ENCODE assay signal across 17 cellular contexts in genomic region chrX:66163447-66163846, GRCh38. TPM values are rescaled to one million over a fixed set of nuclear protein-coding genes. Genes with fewer than 3 reads are reported as not detected.
DNase-seq lines count a peak whose midpoint lies in the region; ATAC-seq, FAIRE-seq and TF ChIP-seq lines count a peak whose summit lies in the region.
"Had no signal": no experiment of that assay in that cellular context is flagged by ENCODE, and none has a peak within 500 bp of the region (broad histone marks: within the 10 kb centered on the region; RNA-seq: fewer than 3 reads in every experiment).

No MANE protein-coding gene starts in this region.

- H3K27ac ChIP-seq in K562 (ENCODE audit: extremely low read depth, low read depth, low read length): peak overlapping the region; percentile 89
- H3K27ac ChIP-seq in smooth muscle cell (ENCODE audit: low read depth): no peak overlapping the region

- in situ Hi-C loops in K562 (cut with MboI): no loop called here

- H2AFZ ChIP-seq in K562 (ENCODE audit: low read depth, low read length) (no peak overlapping the region), smooth muscle cell (ENCODE audit: low read depth) (no peak overlapping the region)

- TF ChIP-seq RAD21 in K562 (CRISPR knock-in tag; conservative IDR thresholded peaks at IDR 0.05 in 1 of 2, IDR thresholded peaks at IDR 0.05 in 1 of 2): no peak

- TF ChIP-seq CTCF in K562 (IDR thresholded peaks at IDR 0.05 in 2 of 3, conservative IDR thresholded peaks at IDR 0.05 in 1 of 3; ENCODE audit: insufficient read depth in 2 of 3, low read depth in 1 of 3, low read length in 3 of 3): no peak
- no peak for TF ChIP-seq CTCF in smooth muscle cell (IDR thresholded peaks at IDR 0.05; ENCODE audit: borderline replicate concordance, insufficient read depth, poor library complexity, severe bottlenecking)

- DNase-seq in K562 (ENCODE audit: extremely low read depth in 1 of 4, low spot score in 3 of 4): no peak
- DNase-seq in smooth muscle cell (lab: John Stamatoyannopoulos, UW; ENCODE audit: unreplicated experiment): no peak
- no peak for DNase-seq in stimulated activated CD8-positive, alpha-beta memory T cell treated with anti-CD3 and anti-CD28 coated beads, Interleukin-4, amount 100 ng/mL, for 48 hours
- DNase-seq in activated CD4-positive, alpha-beta T cell treated with anti-CD3 and anti-CD28 coated beads for 48 hours: no peak
- DNase-seq in AG08395 (ENCODE audit: low spot score): no peak
- DNase-seq: activated CD4-positive, CD25-positive, alpha-beta regulatory T cell treated with anti-CD3 and anti-CD28 coated beads, Interleukin-2, amount 50 U/mL, for 72 hours; activated T-cell treated with anti-CD3 and anti-CD28 coated beads, Interleukin-2, amount 50 U/mL, for 72 hours; NCI-H1436; NCI-H510A; PC-3; stimulated activated CD4-positive, alpha-beta T cell treated with anti-CD3 and anti-CD28 coated beads, Interleukin-4, amount 100 ng/mL, for 1 hour; stimulated activated naive B cell treated with anti-CD40 and anti-IgM and Interleukin-4, amounts not matched to agents 10 μg/mL and 1 μg/mL and 100 μg/mL, for 72 hours had no signal

- H3K9ac ChIP-seq in K562 (ENCODE audit: insufficient read depth in 1 of 2, low read depth in 2 of 2, low read length in 2 of 2) (peak overlapping the region in 1 of 2 experiments; percentile 78; a peak in 2 of 4 replicates), smooth muscle cell (ENCODE audit: low read depth) (no peak overlapping the region)

- H3K36me3 ChIP-seq in K562 (ENCODE audit: control insufficient read depth, insufficient read depth, low read length): peaks cover 21% of the 10 kb centered on the region
- H3K36me3 ChIP-seq in smooth muscle cell (ENCODE audit: low read depth): no peaks in the 10 kb centered on the region

- CTCF ChIA-PET in K562 (lab: Yijun Ruan, JAX; ENCODE audit: low intra/inter-chr PET ratio): no interaction called here

- H3F3A ChIP-seq in smooth muscle cell (ENCODE audit: low read depth): no peaks in the 10 kb centered on the region

- H3K79me2 ChIP-seq in K562 (ENCODE audit: control insufficient read depth, insufficient read depth, low read length) (peaks cover 61% of the 10 kb centered on the region), smooth muscle cell (ENCODE audit: low read depth) (peaks cover 8% of the 10 kb centered on the region)

- TF ChIP-seq POLR2A in K562 (conservative IDR thresholded peaks at IDR 0.05): no peak

- TF ChIP-seq EP300 in K562 (IDR thresholded peaks at IDR 0.05; ENCODE audit: low read length): no peak

- H3K9me1 ChIP-seq in K562 (ENCODE audit: control insufficient read depth, insufficient read depth, low read length): no peaks in the 10 kb centered on the region

- BruUV-seq in K562 (replicated peaks; lab: Mats Ljungman, UMichigan): TSS peak; percentile 97

- ATAC-seq in GM19351 (IDR thresholded peaks at IDR 0.05; ENCODE audit: unreplicated experiment) (peak; percentile 58), HG02938 (IDR thresholded peaks at IDR 0.05; ENCODE audit: unreplicated experiment) (peak; percentile 59), K562 (peak; percentile 13; the same call in 2 of the 3 replicates), HG03378 (IDR thresholded peaks at IDR 0.05; ENCODE audit: unreplicated experiment) (no peak)
- ATAC-seq: activated T-cell treated with anti-CD3 and anti-CD28 coated beads, Interleukin-2, amount 50 U/mL, for 72 hours; PC-3 had no signal

- WGBS in K562 (ENCODE audit: insufficient coverage, low coverage, missing lambda C conversion rate): 0% methylated on average over 1 of the region's 1 CpG
- WGBS in smooth muscle cell (ENCODE audit: low lambda C conversion rate): 64% methylated on average over 1 of the region's 1 CpG

- H3K4me3 ChIP-seq in K562: peak overlapping the region; percentile 66
- peak overlapping the region; percentile 55 for H3K4me3 ChIP-seq in smooth muscle cell

- H3K9me3 ChIP-seq in K562 (replicated peaks; ENCODE audit: control insufficient read depth, insufficient read depth, low read depth, low read length) (no peaks in the 10 kb centered on the region), smooth muscle cell (replicated peaks; ENCODE audit: low read depth) (no peaks in the 10 kb centered on the region)

- no peaks in the 10 kb centered on the region for H4K20me1 ChIP-seq in K562 (replicated peaks; ENCODE audit: control insufficient read depth, insufficient read depth, low read length)
- H4K20me1 ChIP-seq in smooth muscle cell (ENCODE audit: low read depth): no peaks in the 10 kb centered on the region

- no peak for FAIRE-seq in K562 (lab: Jason Lieb, UNC)

- POLR2A ChIA-PET in K562 (lab: Yijun Ruan, JAX): interaction anchor here (0.7 to 1.3 kb wide), 6 partner anchors 10 to 505 kb away, joined by 3 to 5 read pairs (median 4); no protein-coding TSS in a partner anchor

- intact Hi-C loops in K562 (cut with micrococcal nuclease): loop anchor here (5.0 kb wide), 2 partner anchors 131 to 146 kb away; no protein-coding TSS in a partner anchor

- H3K4me2 ChIP-seq in K562 (ENCODE audit: insufficient read depth, low read length) (peak overlapping the region; percentile 85), smooth muscle cell (no peak overlapping the region)

- H3K27me3 ChIP-seq in K562 (ENCODE audit: control insufficient read depth in 2 of 2, insufficient read depth in 2 of 2, low read length in 2 of 2) (no peaks in the 10 kb centered on the region), smooth muscle cell (ENCODE audit: low read depth) (no peaks in the 10 kb centered on the region)

- H3K4me1 ChIP-seq in K562 (replicated peaks in 1 of 2; ENCODE audit: control insufficient read depth in 2 of 2, insufficient read depth in 2 of 2, low read length in 2 of 2) (peaks cover 0 to 20% of the 10 kb centered on the region in 2 experiments; a peak in 2 of 5 replicates), smooth muscle cell (ENCODE audit: low read depth) (no peaks in the 10 kb centered on the region)

TF ChIP-seq in K562, 482 proteins besides CTCF, POLR2A, EP300 and RAD21:
- TF ChIP-seq ZNF121 (CRISPR knock-in tag; conservative IDR thresholded peaks at IDR 0.05) (no peak), ZBTB11 (CRISPR knock-in tag; IDR thresholded peaks at IDR 0.05) (0 out of 6 replicates have a peak, but pooled peaks of 1 of the 3 experiments have one; percentile 32)
TF ChIP-seq in K562: peak in this region for 1.

RNA-seq across cellular contexts. Expression of gene HEPH, which starts 0.6 kb away (rescaled TPM):
- total RNA-seq in K562 (2011; cell fraction: chromatin; rRNA removed; ENCODE audit: low replicate concordance): 131 and 171 TPM in 2 replicates
- 116 and 131 TPM in 2 replicates for total RNA-seq in K562 (2011; cell fraction: nucleolus; rRNA removed)
- total RNA-seq in K562 (2011; cell fraction: nucleoplasm; rRNA removed): 117 and 125 TPM in 2 replicates
- total RNA-seq in K562 (2014; rRNA removed): 40.5 and 42.2 TPM in 2 replicates
- total RNA-seq in K562 (2014; rRNA removed; fragmentation: Illumina TruSeq; extraction: Trizol): 42.9 and 46.4 TPM in 2 replicates
- total RNA-seq in K562 (2015; rRNA removed; fragmentation: Illumina TruSeq; extraction: Trizol): 29.1 and 32.7 TPM in 2 replicates
- total RNA-seq in K562 (2021): 51.8 and 55.8 TPM in 2 replicates
- polyA plus RNA-seq in K562 (2011; rRNA removed): 67.6 and 116 TPM in 2 replicates
- 38.2 and 65.7 TPM in 2 replicates for polyA plus RNA-seq in K562 (2011; cell fraction: cytosol; rRNA removed)
- 145 and 157 TPM in 2 replicates for polyA plus RNA-seq in K562 (2011; cell fraction: nucleus; rRNA removed)
- 36.5 and 56.1 TPM in 2 replicates for polyA plus RNA-seq in K562 (2012)
- 39.5 and 44.6 TPM in 2 replicates for polyA plus RNA-seq in K562 (2014; fragmentation: Illumina TruSeq; extraction: Trizol)
- polyA plus RNA-seq in K562 (2014; fragmentation: Nextera tagmentation; extraction: Ambion mirVana): 10 to 100 TPM; 22.4 to 46.9 TPM
- 27.5 and 30.2 TPM in 2 replicates for polyA plus RNA-seq in K562 (2014; rRNA removed)
- 114 and 202 TPM in 2 replicates for polyA minus RNA-seq in K562 (2011; rRNA and poly(A)+ RNA removed)
- 42.9 and 62.4 TPM in 2 replicates for polyA minus RNA-seq in K562 (2011; cell fraction: cytosol; rRNA and poly(A)+ RNA removed)
- polyA minus RNA-seq in K562 (2011; cell fraction: nucleus; rRNA and poly(A)+ RNA removed): 93.2 and 145 TPM in 2 replicates
- 46.9 and 52.2 TPM in 2 replicates for total RNA-seq in smooth muscle cell
- 22.7 and 36.1 TPM in 2 replicates for polyA plus RNA-seq in smooth muscle cell
- total RNA-seq: Daoy, PC-3 had no signal
- polyA plus RNA-seq: IgD-negative memory B cell had no signal
